In genomic region chr9:136681945-136682699, GRCh38 we compare ENCODE assay signal across 26 cellular contexts.
"Had no signal": no experiment of that assay in that cellular context is flagged by ENCODE, and none has a peak within 500 bp of the region (broad histone marks: within the 10 kb centered on the region; RNA-seq: fewer than 3 reads in every experiment).

No MANE protein-coding gene starts in this region.

- ATAC-seq: activated CD4-positive, alpha-beta T cell treated with anti-CD3 and anti-CD28 coated beads for 36 hours; activated T-cell treated with anti-CD3 and anti-CD28 coated beads, Interleukin-2, amount 50 U/mL, for 72 hours; body of pancreas; left ventricle myocardium superior; pancreas; psoas muscle had no signal

- H3K27ac ChIP-seq: body of pancreas, epithelial cell of prostate, esophagus squamous epithelium, pancreas, psoas muscle, tibial nerve had no signal

- DNase-seq: activated CD4-positive, alpha-beta T cell treated with anti-CD3 and anti-CD28 coated beads for 36 hours; activated CD4-positive, alpha-beta T cell treated with anti-CD3 and anti-CD28 coated beads, Interleukin-2, amount 50 U/mL, for 4 hours; activated CD4-positive, CD25-positive, alpha-beta regulatory T cell; activated naive CD4-positive, alpha-beta T cell treated with Interleukin-2 at 50 U/mL for 16 hours; activated T-cell treated with anti-CD3 and anti-CD28 coated beads for 4 hours; activated T-cell treated with anti-CD3 and anti-CD28 coated beads, Interleukin-2, amount 50 U/mL, for 72 hours; aorta; body of pancreas; dermis blood vessel endothelial cell; effector CD4-positive, alpha-beta T cell; esophagus squamous epithelium; islet precursor cell; left ventricle myocardium superior; mammary epithelial cell; nephron progenitor cell; nucleus accumbens; psoas muscle; stimulated activated naive CD4-positive, alpha-beta T cell; T-helper 1 cell had no signal

- H3K9me3 Mint-ChIP-seq: activated T-cell treated with anti-CD3 and anti-CD28 coated beads, Interleukin-2, amount 50 U/mL, for 72 hours; nephron progenitor cell; T-helper 2 cell treated with Interferon-gamma antibody and Interleukin-4, amounts not matched to agents 5 μg/mL and 100 μg/mL, for 36 hours had no signal

- H3K36me3 ChIP-seq: adrenal gland, right atrium auricular region had no signal

- H3K4me3 ChIP-seq: adrenal gland, body of pancreas, esophagus squamous epithelium, pancreas, psoas muscle, right atrium auricular region, tibial nerve had no signal

- H3K36me3 Mint-ChIP-seq: activated naive CD8-positive, alpha-beta T cell had no signal

- H3K27ac Mint-ChIP-seq: activated CD4-positive, alpha-beta T cell treated with anti-CD3 and anti-CD28 coated beads for 36 hours; activated naive CD8-positive, alpha-beta T cell; activated T-cell treated with anti-CD3 and anti-CD28 coated beads, Interleukin-2, amount 50 U/mL, for 72 hours; nephron progenitor cell; T-helper 2 cell treated with Interferon-gamma antibody and Interleukin-4, amounts not matched to agents 5 μg/mL and 100 μg/mL, for 36 hours had no signal

- H3K27me3 ChIP-seq: adrenal gland, body of pancreas, esophagus squamous epithelium, pancreas, right atrium auricular region, tibial nerve had no signal

- H3K4me3 Mint-ChIP-seq: activated CD4-positive, alpha-beta T cell treated with anti-CD3 and anti-CD28 coated beads for 36 hours; activated naive CD8-positive, alpha-beta T cell; activated T-cell treated with anti-CD3 and anti-CD28 coated beads, Interleukin-2, amount 50 U/mL, for 72 hours; nephron progenitor cell; T-helper 2 cell treated with Interferon-gamma antibody and Interleukin-4, amounts not matched to agents 5 μg/mL and 100 μg/mL, for 36 hours had no signal

- H3K27me3 Mint-ChIP-seq: activated CD4-positive, alpha-beta T cell treated with anti-CD3 and anti-CD28 coated beads for 36 hours; activated naive CD8-positive, alpha-beta T cell had no signal

- H3K9me3 ChIP-seq: adrenal gland, body of pancreas, esophagus squamous epithelium, pancreas, psoas muscle, right atrium auricular region, tibial nerve had no signal

- H3K4me1 Mint-ChIP-seq: activated CD4-positive, alpha-beta T cell treated with anti-CD3 and anti-CD28 coated beads for 36 hours had no signal
